In the genomic region with DNA sequence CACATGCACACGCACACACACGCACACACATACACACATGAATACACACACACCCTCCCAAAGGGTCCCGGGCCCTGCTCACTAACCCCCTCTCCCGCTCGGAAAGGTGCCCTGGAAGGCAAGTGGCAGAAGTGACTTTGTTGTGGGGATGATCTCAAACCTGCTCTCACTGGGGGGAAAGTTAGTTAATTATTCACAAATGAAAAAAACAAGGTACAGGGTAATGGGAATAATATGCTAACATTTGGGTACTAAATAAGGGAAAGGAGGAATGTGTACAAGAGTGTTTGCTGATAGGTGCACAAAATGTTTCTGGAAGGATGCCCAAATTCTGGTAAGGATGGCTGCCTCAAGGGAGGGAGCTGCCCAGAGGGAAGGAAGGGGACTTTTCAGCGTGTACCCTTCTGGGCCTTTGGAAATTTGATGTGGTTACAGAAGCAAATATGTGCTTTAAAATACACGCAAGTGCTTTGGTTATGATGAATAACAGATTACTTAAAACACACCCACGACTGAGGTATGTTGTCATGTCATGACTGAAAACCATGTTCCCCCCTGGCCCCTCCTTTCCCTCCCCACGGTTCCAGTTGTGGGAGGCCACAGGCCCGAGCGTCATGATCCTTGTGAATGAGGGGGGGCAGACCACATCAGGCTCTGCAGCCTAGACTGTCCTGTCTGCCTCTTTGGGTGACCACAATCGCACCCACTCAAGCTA, we compare ENCODE assay signal across 9 cellular contexts. TPM values are rescaled to one million over a fixed set of nuclear protein-coding genes. Genes with fewer than 3 reads are reported as not detected.
A peak's percentile ranks its signal among the peaks of the same experiment; 100 is the strongest.
DNase-seq lines count a peak whose midpoint lies in the region; ATAC-seq and TF ChIP-seq lines count a peak whose summit lies in the region.
"Had no signal": no experiment of that assay in that cellular context is flagged by ENCODE, and none has a peak within 500 bp of the region (broad histone marks: within the 10 kb centered on the region; RNA-seq: fewer than 3 reads in every experiment).

No MANE protein-coding gene starts in this region.

- POLR2A ChIA-PET in activated CD8-positive, alpha-beta T cell treated with anti-CD3 and anti-CD28 coated beads for 36 hours (lab: Charles Lee): no interaction called here
- POLR2A ChIA-PET in activated CD8-positive, alpha-beta T cell treated with anti-CD3 and anti-CD28 coated beads, Interleukin-2, amount 10 ng/mL, durations not matched to agents 7 days and 5 days (lab: Charles Lee): no interaction called here

- peaks cover 3% of the 10 kb centered on the region for H3K27me3 Mint-ChIP-seq in activated CD8-positive, alpha-beta T cell treated with anti-CD3 and anti-CD28 coated beads for 36 hours
- H3K27me3 Mint-ChIP-seq in activated CD8-positive, alpha-beta T cell treated with anti-CD3 and anti-CD28 coated beads, Interleukin-2, amount 10 ng/mL, durations not matched to agents 7 days and 5 days (ENCODE audit: low read depth): peaks cover 7% of the 10 kb centered on the region
- H3K27me3 Mint-ChIP-seq in activated T-cell treated with anti-CD3 and anti-CD28 coated beads, Interleukin-2, amount 50 U/mL, for 4 hours (ENCODE audit: low read depth): peaks cover 4% of the 10 kb centered on the region
- peaks cover 12% of the 10 kb centered on the region for H3K27me3 Mint-ChIP-seq in stimulated activated naive CD8-positive, alpha-beta T cell treated with anti-CD3 and anti-CD28 coated beads, Interleukin-15, Interleukin-2, amounts not matched to agents 100 ng/mL and 50 ng/mL, for 24 hours

- H3K36me3 ChIP-seq in tibial nerve: no peaks in the 10 kb centered on the region

- CTCF ChIA-PET in activated CD8-positive, alpha-beta T cell treated with anti-CD3 and anti-CD28 coated beads for 36 hours (lab: Charles Lee): interaction anchor here (1.3 kb wide), 1 partner anchor 12 kb away, joined by 6 read pairs; no protein-coding TSS in a partner anchor
- CTCF ChIA-PET in activated CD8-positive, alpha-beta T cell treated with anti-CD3 and anti-CD28 coated beads, Interleukin-2, amount 10 ng/mL, durations not matched to agents 7 days and 5 days (lab: Charles Lee): interaction anchor here (0.7 to 1.7 kb wide), 3 partner anchors 12 to 1543 kb away, joined by 3 to 5 read pairs (median 3); no protein-coding TSS in a partner anchor

- TF ChIP-seq EP300 in tibial nerve (IDR thresholded peaks at IDR 0.05): no peak

- WGBS in tibial nerve, 2 donors: 71 to 74% methylated on average over 11 to 12 of the region's 12 CpGs

- peak; percentile 80 for DNase-seq in activated CD8-positive, alpha-beta T cell treated with anti-CD3 and anti-CD28 coated beads for 36 hours
- DNase-seq in activated CD8-positive, alpha-beta T cell treated with anti-CD3 and anti-CD28 coated beads, Interleukin-2, amount 10 ng/mL, durations not matched to agents 7 days and 5 days: no peak
- no peak for DNase-seq in activated T-cell treated with anti-CD3 and anti-CD28 coated beads, Interleukin-2, amount 50 U/mL, for 4 hours
- peak; percentile 66 for DNase-seq in left kidney (ENCODE audit: low read depth, low spot score)
- no peak for DNase-seq in tibial nerve (ENCODE audit: low spot score in 2 of 2)

- peak; percentile 88 for ATAC-seq in activated CD8-positive, alpha-beta T cell treated with anti-CD3 and anti-CD28 coated beads for 36 hours
- no peak for ATAC-seq in activated CD8-positive, alpha-beta T cell treated with anti-CD3 and anti-CD28 coated beads, Interleukin-2, amount 10 ng/mL, durations not matched to agents 7 days and 5 days
- ATAC-seq in activated T-cell treated with anti-CD3 and anti-CD28 coated beads, Interleukin-2, amount 50 U/mL, for 4 hours: peak; percentile 87 to 95
- ATAC-seq in HG03432 (IDR thresholded peaks at IDR 0.05; ENCODE audit: unreplicated experiment) (no peak), GM21825 (IDR thresholded peaks at IDR 0.05; ENCODE audit: unreplicated experiment) (no peak)

- no peak for TF ChIP-seq POLR2A in tibial nerve (IDR thresholded peaks at IDR 0.05)

- peak overlapping the region; percentile 68 for H3K27ac Mint-ChIP-seq in activated CD8-positive, alpha-beta T cell treated with anti-CD3 and anti-CD28 coated beads for 36 hours
- no peak overlapping the region for H3K27ac Mint-ChIP-seq in activated CD8-positive, alpha-beta T cell treated with anti-CD3 and anti-CD28 coated beads, Interleukin-2, amount 10 ng/mL, durations not matched to agents 7 days and 5 days
- peak overlapping the region; percentile 65 for H3K27ac Mint-ChIP-seq in stimulated activated naive CD8-positive, alpha-beta T cell treated with anti-CD3 and anti-CD28 coated beads, Interleukin-15, Interleukin-2, amounts not matched to agents 100 ng/mL and 50 ng/mL, for 24 hours

- no peak overlapping the region for H3K27ac ChIP-seq in tibial nerve

- no peak overlapping the region for H3K4me3 Mint-ChIP-seq in activated CD8-positive, alpha-beta T cell treated with anti-CD3 and anti-CD28 coated beads for 36 hours
- H3K4me3 Mint-ChIP-seq in activated CD8-positive, alpha-beta T cell treated with anti-CD3 and anti-CD28 coated beads, Interleukin-2, amount 10 ng/mL, durations not matched to agents 7 days and 5 days: no peak overlapping the region
- no peak overlapping the region for H3K4me3 Mint-ChIP-seq in activated T-cell treated with anti-CD3 and anti-CD28 coated beads, Interleukin-2, amount 50 U/mL, for 4 hours
- no peak overlapping the region for H3K4me3 Mint-ChIP-seq in stimulated activated naive CD8-positive, alpha-beta T cell treated with anti-CD3 and anti-CD28 coated beads, Interleukin-15, Interleukin-2, amounts not matched to agents 100 ng/mL and 50 ng/mL, for 24 hours

- H3K4me3 ChIP-seq in tibial nerve: no peak overlapping the region

- intact Hi-C loops in activated CD8-positive, alpha-beta T cell treated with anti-CD3 and anti-CD28 coated beads for 36 hours (cut with micrococcal nuclease): no loop called here

- no peaks in the 10 kb centered on the region for H3K9me3 Mint-ChIP-seq in activated CD8-positive, alpha-beta T cell treated with anti-CD3 and anti-CD28 coated beads for 36 hours
- H3K9me3 Mint-ChIP-seq in activated CD8-positive, alpha-beta T cell treated with anti-CD3 and anti-CD28 coated beads, Interleukin-2, amount 10 ng/mL, durations not matched to agents 7 days and 5 days (ENCODE audit: insufficient read depth): no peaks in the 10 kb centered on the region
- no peaks in the 10 kb centered on the region for H3K9me3 Mint-ChIP-seq in activated T-cell treated with anti-CD3 and anti-CD28 coated beads, Interleukin-2, amount 50 U/mL, for 4 hours
- no peaks in the 10 kb centered on the region for H3K9me3 Mint-ChIP-seq in stimulated activated naive CD8-positive, alpha-beta T cell treated with anti-CD3 and anti-CD28 coated beads, Interleukin-15, Interleukin-2, amounts not matched to agents 100 ng/mL and 50 ng/mL, for 24 hours

- H3K4me1 ChIP-seq in tibial nerve: peaks cover 0 to 16% (median 0%) of the 10 kb centered on the region in 4 donors

- peaks cover 16% of the 10 kb centered on the region for H3K4me1 Mint-ChIP-seq in activated CD8-positive, alpha-beta T cell treated with anti-CD3 and anti-CD28 coated beads for 36 hours (ENCODE audit: low read depth)
- H3K4me1 Mint-ChIP-seq in activated CD8-positive, alpha-beta T cell treated with anti-CD3 and anti-CD28 coated beads, Interleukin-2, amount 10 ng/mL, durations not matched to agents 7 days and 5 days (ENCODE audit: low read depth): peaks cover 2% of the 10 kb centered on the region
- H3K4me1 Mint-ChIP-seq in activated T-cell treated with anti-CD3 and anti-CD28 coated beads, Interleukin-2, amount 50 U/mL, for 4 hours (ENCODE audit: low read depth): peaks cover 6% of the 10 kb centered on the region
- peaks cover 25% of the 10 kb centered on the region for H3K4me1 Mint-ChIP-seq in stimulated activated naive CD8-positive, alpha-beta T cell treated with anti-CD3 and anti-CD28 coated beads, Interleukin-15, Interleukin-2, amounts not matched to agents 100 ng/mL and 50 ng/mL, for 24 hours (ENCODE audit: low read depth)

- no peaks in the 10 kb centered on the region for H3K27me3 ChIP-seq in tibial nerve

- TF ChIP-seq CTCF in activated CD8-positive, alpha-beta T cell treated with anti-CD3 and anti-CD28 coated beads for 36 hours (IDR thresholded peaks at IDR 0.05): no peak
- no peak for TF ChIP-seq CTCF in tibial nerve (IDR thresholded peaks at IDR 0.05)

- no peaks in the 10 kb centered on the region for H3K36me3 Mint-ChIP-seq in activated CD8-positive, alpha-beta T cell treated with anti-CD3 and anti-CD28 coated beads for 36 hours (ENCODE audit: low read depth)
- no peaks in the 10 kb centered on the region for H3K36me3 Mint-ChIP-seq in activated CD8-positive, alpha-beta T cell treated with anti-CD3 and anti-CD28 coated beads, Interleukin-2, amount 10 ng/mL, durations not matched to agents 7 days and 5 days (ENCODE audit: low read depth)
- H3K36me3 Mint-ChIP-seq in activated T-cell treated with anti-CD3 and anti-CD28 coated beads, Interleukin-2, amount 50 U/mL, for 4 hours (ENCODE audit: insufficient read depth): no peaks in the 10 kb centered on the region
- H3K36me3 Mint-ChIP-seq in stimulated activated naive CD8-positive, alpha-beta T cell treated with anti-CD3 and anti-CD28 coated beads, Interleukin-15, Interleukin-2, amounts not matched to agents 100 ng/mL and 50 ng/mL, for 24 hours (ENCODE audit: low read depth): no peaks in the 10 kb centered on the region

- H3K9me3 ChIP-seq in tibial nerve: no peaks in the 10 kb centered on the region

RNA-seq across cellular contexts. Expression of gene PLEKHG6, which starts 43.3 kb away (rescaled TPM):
- total RNA-seq in activated CD8-positive, alpha-beta T cell treated with anti-CD3 and anti-CD28 coated beads for 36 hours: not detected
- total RNA-seq in activated CD8-positive, alpha-beta T cell treated with anti-CD3 and anti-CD28 coated beads, Interleukin-2, amount 10 ng/mL, durations not matched to agents 7 days and 5 days: under 1 TPM in 1 of 2 experiments, not detected in 1; 0.47 TPM
- not detected for total RNA-seq in activated T-cell treated with anti-CD3 and anti-CD28 coated beads, Interleukin-2, amount 50 U/mL, for 4 hours
- 10 to 100 TPM in 1 of 4 donors, 1 to 10 TPM in 2, not detected in 1; 2.9 to 15.3 (median 7.6) TPM for total RNA-seq in tibial nerve
- total RNA-seq: SK-MEL-5 had no signal

Comparison
In these comparisons a context has a peak if more than half of its experiments do, and no peak if none do; other contexts are left out.
1. ATAC-seq: peak in activated CD8-positive, alpha-beta T cell treated with anti-CD3 and anti-CD28 coated beads for 36 hours (single experiment) and activated T-cell treated with anti-CD3 and anti-CD28 coated beads, Interleukin-2, amount 50 U/mL, for 4 hours (2 of 2); none in activated CD8-positive, alpha-beta T cell treated with anti-CD3 and anti-CD28 coated beads, Interleukin-2, amount 10 ng/mL, durations not matched to agents 7 days and 5 days (single experiment), HG03432 (single experiment) and GM21825 (single experiment).
2. DNase-seq: peak in activated CD8-positive, alpha-beta T cell treated with anti-CD3 and anti-CD28 coated beads for 36 hours (single experiment) and left kidney (single experiment); none in activated CD8-positive, alpha-beta T cell treated with anti-CD3 and anti-CD28 coated beads, Interleukin-2, amount 10 ng/mL, durations not matched to agents 7 days and 5 days (single experiment), activated T-cell treated with anti-CD3 and anti-CD28 coated beads, Interleukin-2, amount 50 U/mL, for 4 hours (single experiment) and tibial nerve (0 of 2).